Comparison of ENCODE assay signal across 11 cellular contexts in genomic region chr17:76273435-76273921, GRCh38. TPM values are rescaled to one million over a fixed set of nuclear protein-coding genes. Genes with fewer than 3 reads are reported as not detected.
A peak's percentile ranks its signal among the peaks of the same experiment; 100 is the strongest.
DNase-seq lines count a peak whose midpoint lies in the region; ATAC-seq lines count a peak whose summit lies in the region.
"Had no signal": no experiment of that assay in that cellular context is flagged by ENCODE, and none has a peak within 500 bp of the region (broad histone marks: within the 10 kb centered on the region; RNA-seq: fewer than 3 reads in every experiment).

No MANE protein-coding gene starts in this region.

- peak overlapping the region; percentile 83 to 85 for H3K4me3 Mint-ChIP-seq in activated T-cell treated with anti-CD3 and anti-CD28 coated beads, Interleukin-2, amount 50 U/mL, for 72 hours
- H3K4me3 Mint-ChIP-seq in T-helper 17 cell: peak overlapping the region; percentile 85

- peaks cover 5 to 10% of the 10 kb centered on the region in 2 donors for H3K36me3 Mint-ChIP-seq in activated T-cell treated with anti-CD3 and anti-CD28 coated beads, Interleukin-2, amount 50 U/mL, for 72 hours (ENCODE audit: insufficient read depth in 2 of 2)
- H3K36me3 Mint-ChIP-seq in T-helper 17 cell (ENCODE audit: low read depth): no peaks in the 10 kb centered on the region

- in situ Hi-C loops in KBM-7 (cut with MboI; ENCODE audit: low pct_unique_long_range_greater_than_20kb, low sequenced_read_pairs): loop anchor here (10.0 kb wide), 1 partner anchor 149 kb away; no protein-coding TSS in a partner anchor

- ATAC-seq in activated T-cell treated with anti-CD3 and anti-CD28 coated beads, Interleukin-2, amount 50 U/mL, for 72 hours (replicated peaks in 1 of 2): no peak
- ATAC-seq in T-helper 17 cell: no peak
- ATAC-seq in stimulated activated naive CD8-positive, alpha-beta T cell treated with anti-CD3 and anti-CD28 coated beads, Interleukin-15, Interleukin-2, amounts not matched to agents 100 U/mL and 50 U/mL, for 24 hours: no peak
- ATAC-seq: left colon had no signal

- no peaks in the 10 kb centered on the region for H3K27me3 Mint-ChIP-seq in activated T-cell treated with anti-CD3 and anti-CD28 coated beads, Interleukin-2, amount 50 U/mL, for 72 hours (ENCODE audit: low read depth)
- H3K27me3 Mint-ChIP-seq in T-helper 17 cell: no peaks in the 10 kb centered on the region

- H3K9me3 ChIP-seq in T-helper 17 cell (ENCODE audit: control insufficient read depth, low read length, poor library complexity, severe bottlenecking): no peaks in the 10 kb centered on the region
- H3K9me3 ChIP-seq: thoracic aorta had no signal

- peak overlapping the region; percentile 68 for H3K27ac Mint-ChIP-seq in activated T-cell treated with anti-CD3 and anti-CD28 coated beads, Interleukin-2, amount 50 U/mL, for 72 hours
- H3K27ac Mint-ChIP-seq in T-helper 17 cell: peak overlapping the region; percentile 94

- no peaks in the 10 kb centered on the region for H3K9me3 Mint-ChIP-seq in activated T-cell treated with anti-CD3 and anti-CD28 coated beads, Interleukin-2, amount 50 U/mL, for 72 hours

- H3K4me1 Mint-ChIP-seq in activated T-cell treated with anti-CD3 and anti-CD28 coated beads, Interleukin-2, amount 50 U/mL, for 72 hours (ENCODE audit: low read depth): peaks cover 86% of the 10 kb centered on the region
- H3K4me1 Mint-ChIP-seq in T-helper 17 cell: peaks cover 44% of the 10 kb centered on the region

- DNase-seq in activated T-cell treated with anti-CD3 and anti-CD28 coated beads, Interleukin-2, amount 50 U/mL, for 72 hours: peak in 1 of 2 donors; percentile 39
- DNase-seq in activated T-cell treated with anti-CD3 and anti-CD28 coated beads for 4 hours: no peak
- no peak for DNase-seq in T-helper 17 cell
- peak; percentile 67 for DNase-seq in islet precursor cell
- DNase-seq in stimulated activated naive CD8-positive, alpha-beta T cell treated with anti-CD3 and anti-CD28 coated beads, Interleukin-15, Interleukin-2, amounts not matched to agents 100 U/mL and 50 U/mL, for 24 hours: peak; percentile 25
- DNase-seq in KBM-7: no peak
- DNase-seq in NOMO-1 treated with DMSO at 0.1 percent for 48 hours (lab: John Stamatoyannopoulos, UW; ENCODE audit: unreplicated experiment): no peak
- no peak for DNase-seq in RKO (ENCODE audit: low spot score)
- DNase-seq: NCI-H187 treated with DMSO at 0.1 percent for 48 hours had no signal

RNA-seq across cellular contexts. Expression of gene UBALD2, which starts 8.3 kb away (rescaled TPM):
- total RNA-seq in activated T-cell treated with anti-CD3 and anti-CD28 coated beads, Interleukin-2, amount 50 U/mL, for 72 hours: 100 to 1,000 TPM; 629 to 707 TPM
- 100 to 1,000 TPM; 201 to 252 TPM for total RNA-seq in T-helper 17 cell

RNA-seq across cellular contexts. Expression of gene RNF157, which starts 33.2 kb away (rescaled TPM):
- 100 to 1,000 TPM in 1 of 2 donors, 10 to 100 TPM in 1; 91.9 to 100 TPM for total RNA-seq in activated T-cell treated with anti-CD3 and anti-CD28 coated beads, Interleukin-2, amount 50 U/mL, for 72 hours
- 10 to 100 TPM; 43.5 to 45.3 TPM for total RNA-seq in T-helper 17 cell

RNA-seq across cellular contexts. Expression of gene QRICH2, which starts 34.6 kb away (rescaled TPM):
- 1 to 10 TPM; 3.1 to 4.5 TPM for total RNA-seq in activated T-cell treated with anti-CD3 and anti-CD28 coated beads, Interleukin-2, amount 50 U/mL, for 72 hours
- 1 to 10 TPM; 1.7 to 3.6 TPM for total RNA-seq in T-helper 17 cell

Comparison
In these comparisons a context has a peak if more than half of its experiments do, and no peak if none do; other contexts are left out.
1. DNase-seq: peak in islet precursor cell (single experiment) and stimulated activated naive CD8-positive, alpha-beta T cell treated with anti-CD3 and anti-CD28 coated beads, Interleukin-15, Interleukin-2, amounts not matched to agents 100 U/mL and 50 U/mL, for 24 hours (single experiment); none in activated T-cell treated with anti-CD3 and anti-CD28 coated beads for 4 hours (single experiment), T-helper 17 cell (0 of 3), KBM-7 (single experiment), NOMO-1 treated with DMSO at 0.1 percent for 48 hours (single experiment) and RKO (single experiment).